Comparison of ENCODE assay signal across 1 cellular context in the genomic region with DNA sequence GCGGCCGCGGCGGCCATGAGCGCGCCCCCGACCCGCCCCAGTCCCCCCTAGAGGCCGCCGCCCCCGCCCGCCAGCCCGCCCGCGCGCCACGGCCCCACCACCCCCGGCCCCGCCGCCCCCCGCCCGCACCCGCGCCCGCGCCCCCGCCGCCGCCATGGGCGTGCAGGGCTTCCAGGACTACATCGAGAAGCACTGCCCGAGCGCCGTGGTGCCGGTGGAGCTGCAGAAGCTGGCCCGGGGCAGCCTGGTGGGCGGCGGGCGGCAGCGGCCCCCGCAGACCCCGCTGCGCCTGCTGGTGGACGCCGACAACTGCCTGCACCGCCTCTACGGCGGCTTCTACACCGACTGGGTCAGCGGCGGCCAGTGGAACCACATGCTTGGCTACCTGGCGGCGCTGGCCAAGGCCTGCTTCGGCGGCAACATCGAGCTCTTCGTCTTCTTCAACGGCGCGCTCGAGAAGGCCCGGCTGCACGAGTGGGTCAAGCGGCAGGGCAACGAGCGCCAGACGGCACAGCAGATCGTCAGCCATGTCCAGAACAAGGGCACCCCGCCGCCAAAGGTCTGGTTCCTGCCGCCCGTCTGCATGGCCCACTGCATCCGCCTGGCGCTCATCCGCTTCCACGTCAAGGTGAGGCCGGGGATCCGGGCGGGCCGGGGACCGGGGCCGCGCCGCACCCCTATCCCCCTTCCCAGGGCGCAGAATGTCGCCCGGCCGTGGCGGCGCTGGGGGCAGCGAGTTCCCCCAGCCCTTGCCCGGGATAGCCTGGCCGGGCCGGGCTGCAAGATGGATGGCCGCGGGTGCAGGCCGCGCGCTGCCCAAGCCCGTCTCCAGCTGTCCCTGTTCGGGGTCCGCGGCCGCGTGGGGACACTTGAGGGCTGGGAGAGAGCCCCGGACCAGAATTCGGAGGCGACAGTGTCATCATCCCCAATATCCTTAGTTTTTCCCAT.
A peak's percentile ranks its signal among the peaks of the same experiment; 100 is the strongest.
TF ChIP-seq lines count a peak whose summit lies in the region.

No MANE protein-coding gene starts in this region.

TF ChIP-seq in HepG2, 621 proteins besides CTCF, POLR2A, EP300 and RAD21 (continued from another document and continues in another):
- TF ChIP-seq, protein P1, sequence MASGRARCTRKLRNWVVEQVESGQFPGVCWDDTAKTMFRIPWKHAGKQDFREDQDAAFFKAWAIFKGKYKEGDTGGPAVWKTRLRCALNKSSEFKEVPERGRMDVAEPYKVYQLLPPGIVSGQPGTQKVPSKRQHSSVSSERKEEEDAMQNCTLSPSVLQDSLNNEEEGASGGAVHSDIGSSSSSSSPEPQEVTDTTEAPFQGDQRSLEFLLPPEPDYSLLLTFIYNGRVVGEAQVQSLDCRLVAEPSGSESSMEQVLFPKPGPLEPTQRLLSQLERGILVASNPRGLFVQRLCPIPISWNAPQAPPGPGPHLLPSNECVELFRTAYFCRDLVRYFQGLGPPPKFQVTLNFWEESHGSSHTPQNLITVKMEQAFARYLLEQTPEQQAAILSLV (CRISPR knock-in tag; IDR thresholded peaks at IDR 0.05; ENCODE audit: borderline replicate concordance), result no peak
- TF ChIP-seq ZNF292 (CRISPR knock-in tag; IDR thresholded peaks at IDR 0.05; ENCODE audit: borderline replicate concordance, low read depth), result 0 out of 2 replicates have a peak, but pooled peaks have one; percentile 41
- TF ChIP-seq MBNL3 (CRISPR knock-in tag; conservative IDR thresholded peaks at IDR 0.05), result no peak
- TF ChIP-seq ZNF878 (CRISPR knock-in tag; IDR thresholded peaks at IDR 0.05), result no peak
- peak; percentile 36; the same call in 1 of the 2 replicates for TF ChIP-seq SATB2 (CRISPR knock-in tag; IDR thresholded peaks at IDR 0.05)
- TF ChIP-seq ZNF460 (CRISPR knock-in tag; IDR thresholded peaks at IDR 0.05; ENCODE audit: borderline replicate concordance), result no peak
- TF ChIP-seq BRD4 (CRISPR knock-in tag; IDR thresholded peaks at IDR 0.05), result 0 out of 2 replicates have a peak, but pooled peaks have one; percentile 57
- TF ChIP-seq MATR3 (CRISPR knock-in tag; IDR thresholded peaks at IDR 0.05), result no peak
- TF ChIP-seq ZNF251 (CRISPR knock-in tag; IDR thresholded peaks at IDR 0.05), result no peak
- TF ChIP-seq, protein P2, sequence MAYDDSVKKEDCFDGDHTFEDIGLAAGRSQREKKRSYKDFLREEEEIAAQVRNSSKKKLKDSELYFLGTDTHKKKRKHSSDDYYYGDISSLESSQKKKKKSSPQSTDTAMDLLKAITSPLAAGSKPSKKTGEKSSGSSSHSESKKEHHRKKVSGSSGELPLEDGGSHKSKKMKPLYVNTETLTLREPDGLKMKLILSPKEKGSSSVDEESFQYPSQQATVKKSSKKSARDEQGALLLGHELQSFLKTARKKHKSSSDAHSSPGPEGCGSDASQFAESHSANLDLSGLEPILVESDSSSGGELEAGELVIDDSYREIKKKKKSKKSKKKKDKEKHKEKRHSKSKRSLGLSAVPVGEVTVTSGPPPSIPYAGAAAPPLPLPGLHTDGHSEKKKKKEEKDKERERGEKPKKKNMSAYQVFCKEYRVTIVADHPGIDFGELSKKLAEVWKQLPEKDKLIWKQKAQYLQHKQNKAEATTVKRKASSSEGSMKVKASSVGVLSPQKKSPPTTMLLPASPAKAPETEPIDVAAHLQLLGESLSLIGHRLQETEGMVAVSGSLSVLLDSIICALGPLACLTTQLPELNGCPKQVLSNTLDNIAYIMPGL (CRISPR knock-in tag; IDR thresholded peaks at IDR 0.05; ENCODE audit: borderline replicate concordance in 1 of 2, low read depth in 1 of 2), result peak; percentile 22 to 72; a peak in 2 of 4 replicates
- no peak for TF ChIP-seq ZNF557 (CRISPR knock-in tag; IDR thresholded peaks at IDR 0.05)
- peak; percentile 30; the same call in 1 of the 2 replicates for TF ChIP-seq KLF6 (CRISPR knock-in tag; IDR thresholded peaks at IDR 0.05)
- 0 out of 2 replicates have a peak, but pooled peaks have one; percentile 29 for TF ChIP-seq ZNF430 (CRISPR knock-in tag; IDR thresholded peaks at IDR 0.05)
- TF ChIP-seq NFKB2 (CRISPR knock-in tag; IDR thresholded peaks at IDR 0.05; ENCODE audit: borderline replicate concordance), result no peak
- 0 out of 2 replicates have a peak, but pooled peaks have one; percentile 43 for TF ChIP-seq ISX (CRISPR knock-in tag; conservative IDR thresholded peaks at IDR 0.05)
- TF ChIP-seq HMG20B (CRISPR knock-in tag; conservative IDR thresholded peaks at IDR 0.05), result no peak
- no peak for TF ChIP-seq ZNF10 (CRISPR knock-in tag; IDR thresholded peaks at IDR 0.05; ENCODE audit: borderline replicate concordance, low read depth)
- TF ChIP-seq RFX3 (CRISPR knock-in tag; IDR thresholded peaks at IDR 0.05), result no peak
- TF ChIP-seq ZNF20 (CRISPR knock-in tag; IDR thresholded peaks at IDR 0.05), result no peak
- no peak for TF ChIP-seq MAZ (IDR thresholded peaks at IDR 0.05; ENCODE audit: borderline replicate concordance, low read depth, low read length)
- no peak for TF ChIP-seq MAZ (CRISPR knock-in tag; IDR thresholded peaks at IDR 0.05; ENCODE audit: low read depth)
- TF ChIP-seq ZFYVE20 (CRISPR knock-in tag; IDR thresholded peaks at IDR 0.05; ENCODE audit: borderline replicate concordance, low read depth), result no peak
- TF ChIP-seq ZFP36L2 (CRISPR knock-in tag; IDR thresholded peaks at IDR 0.05), result no peak
- TF ChIP-seq, protein P3, sequence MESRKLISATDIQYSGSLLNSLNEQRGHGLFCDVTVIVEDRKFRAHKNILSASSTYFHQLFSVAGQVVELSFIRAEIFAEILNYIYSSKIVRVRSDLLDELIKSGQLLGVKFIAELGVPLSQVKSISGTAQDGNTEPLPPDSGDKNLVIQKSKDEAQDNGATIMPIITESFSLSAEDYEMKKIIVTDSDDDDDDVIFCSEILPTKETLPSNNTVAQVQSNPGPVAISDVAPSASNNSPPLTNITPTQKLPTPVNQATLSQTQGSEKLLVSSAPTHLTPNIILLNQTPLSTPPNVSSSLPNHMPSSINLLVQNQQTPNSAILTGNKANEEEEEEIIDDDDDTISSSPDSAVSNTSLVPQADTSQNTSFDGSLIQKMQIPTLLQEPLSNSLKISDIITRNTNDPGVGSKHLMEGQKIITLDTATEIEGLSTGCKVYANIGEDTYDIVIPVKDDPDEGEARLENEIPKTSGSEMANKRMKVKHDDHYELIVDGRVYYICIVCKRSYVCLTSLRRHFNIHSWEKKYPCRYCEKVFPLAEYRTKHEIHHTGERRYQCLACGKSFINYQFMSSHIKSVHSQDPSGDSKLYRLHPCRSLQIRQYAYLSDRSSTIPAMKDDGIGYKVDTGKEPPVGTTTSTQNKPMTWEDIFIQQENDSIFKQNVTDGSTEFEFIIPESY (CRISPR knock-in tag; IDR thresholded peaks at IDR 0.05), result no peak
- TF ChIP-seq, protein P4, sequence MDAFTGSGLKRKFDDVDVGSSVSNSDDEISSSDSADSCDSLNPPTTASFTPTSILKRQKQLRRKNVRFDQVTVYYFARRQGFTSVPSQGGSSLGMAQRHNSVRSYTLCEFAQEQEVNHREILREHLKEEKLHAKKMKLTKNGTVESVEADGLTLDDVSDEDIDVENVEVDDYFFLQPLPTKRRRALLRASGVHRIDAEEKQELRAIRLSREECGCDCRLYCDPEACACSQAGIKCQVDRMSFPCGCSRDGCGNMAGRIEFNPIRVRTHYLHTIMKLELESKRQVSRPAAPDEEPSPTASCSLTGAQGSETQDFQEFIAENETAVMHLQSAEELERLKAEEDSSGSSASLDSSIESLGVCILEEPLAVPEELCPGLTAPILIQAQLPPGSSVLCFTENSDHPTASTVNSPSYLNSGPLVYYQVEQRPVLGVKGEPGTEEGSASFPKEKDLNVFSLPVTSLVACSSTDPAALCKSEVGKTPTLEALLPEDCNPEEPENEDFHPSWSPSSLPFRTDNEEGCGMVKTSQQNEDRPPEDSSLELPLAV (CRISPR knock-in tag; conservative IDR thresholded peaks at IDR 0.05; ENCODE audit: low read depth), result no peak
- TF ChIP-seq ETV6 (CRISPR knock-in tag; conservative IDR thresholded peaks at IDR 0.05), result no peak
- TF ChIP-seq U2AF1 (optimal IDR thresholded peaks at IDR 0.05; ENCODE audit: low read depth, low read length), result no peak
- TF ChIP-seq MED1 (CRISPR knock-in tag; IDR thresholded peaks at IDR 0.05), result 0 out of 2 replicates have a peak, but pooled peaks have one; percentile 11
- no peak for TF ChIP-seq MZF1 (CRISPR knock-in tag; IDR thresholded peaks at IDR 0.05; ENCODE audit: borderline replicate concordance)
- TF ChIP-seq GLI4 (CRISPR knock-in tag; IDR thresholded peaks at IDR 0.05; ENCODE audit: borderline replicate concordance), result no peak
- TF ChIP-seq, protein P5, sequence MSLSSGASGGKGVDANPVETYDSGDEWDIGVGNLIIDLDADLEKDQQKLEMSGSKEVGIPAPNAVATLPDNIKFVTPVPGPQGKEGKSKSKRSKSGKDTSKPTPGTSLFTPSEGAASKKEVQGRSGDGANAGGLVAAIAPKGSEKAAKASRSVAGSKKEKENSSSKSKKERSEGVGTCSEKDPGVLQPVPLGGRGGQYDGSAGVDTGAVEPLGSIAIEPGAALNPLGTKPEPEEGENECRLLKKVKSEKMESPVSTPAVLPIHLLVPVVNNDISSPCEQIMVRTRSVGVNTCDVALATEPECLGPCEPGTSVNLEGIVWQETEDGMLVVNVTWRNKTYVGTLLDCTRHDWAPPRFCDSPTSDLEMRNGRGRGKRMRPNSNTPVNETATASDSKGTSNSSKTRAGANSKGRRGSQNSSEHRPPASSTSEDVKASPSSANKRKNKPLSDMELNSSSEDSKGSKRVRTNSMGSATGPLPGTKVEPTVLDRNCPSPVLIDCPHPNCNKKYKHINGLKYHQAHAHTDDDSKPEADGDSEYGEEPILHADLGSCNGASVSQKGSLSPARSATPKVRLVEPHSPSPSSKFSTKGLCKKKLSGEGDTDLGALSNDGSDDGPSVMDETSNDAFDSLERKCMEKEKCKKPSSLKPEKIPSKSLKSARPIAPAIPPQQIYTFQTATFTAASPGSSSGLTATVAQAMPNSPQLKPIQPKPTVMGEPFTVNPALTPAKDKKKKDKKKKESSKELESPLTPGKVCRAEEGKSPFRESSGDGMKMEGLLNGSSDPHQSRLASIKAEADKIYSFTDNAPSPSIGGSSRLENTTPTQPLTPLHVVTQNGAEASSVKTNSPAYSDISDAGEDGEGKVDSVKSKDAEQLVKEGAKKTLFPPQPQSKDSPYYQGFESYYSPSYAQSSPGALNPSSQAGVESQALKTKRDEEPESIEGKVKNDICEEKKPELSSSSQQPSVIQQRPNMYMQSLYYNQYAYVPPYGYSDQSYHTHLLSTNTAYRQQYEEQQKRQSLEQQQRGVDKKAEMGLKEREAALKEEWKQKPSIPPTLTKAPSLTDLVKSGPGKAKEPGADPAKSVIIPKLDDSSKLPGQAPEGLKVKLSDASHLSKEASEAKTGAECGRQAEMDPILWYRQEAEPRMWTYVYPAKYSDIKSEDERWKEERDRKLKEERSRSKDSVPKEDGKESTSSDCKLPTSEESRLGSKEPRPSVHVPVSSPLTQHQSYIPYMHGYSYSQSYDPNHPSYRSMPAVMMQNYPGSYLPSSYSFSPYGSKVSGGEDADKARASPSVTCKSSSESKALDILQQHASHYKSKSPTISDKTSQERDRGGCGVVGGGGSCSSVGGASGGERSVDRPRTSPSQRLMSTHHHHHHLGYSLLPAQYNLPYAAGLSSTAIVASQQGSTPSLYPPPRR (CRISPR knock-in tag; IDR thresholded peaks at IDR 0.05; ENCODE audit: borderline replicate concordance), result peak; percentile 56; the same call in 1 of the 2 replicates
- TF ChIP-seq CBX2 (IDR thresholded peaks at IDR 0.05; ENCODE audit: low read depth, low read length), result no peak
- no peak for TF ChIP-seq CBX2 (CRISPR knock-in tag; IDR thresholded peaks at IDR 0.05; ENCODE audit: low read depth)
- TF ChIP-seq ZNF205 (CRISPR knock-in tag; IDR thresholded peaks at IDR 0.05), result no peak
- TF ChIP-seq, protein P6, sequence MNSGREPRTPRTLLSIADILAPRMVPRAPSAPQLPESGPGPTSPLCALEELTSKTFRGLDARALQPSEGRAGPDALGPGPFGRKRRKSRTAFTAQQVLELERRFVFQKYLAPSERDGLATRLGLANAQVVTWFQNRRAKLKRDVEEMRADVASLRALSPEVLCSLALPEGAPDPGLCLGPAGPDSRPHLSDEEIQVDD (CRISPR knock-in tag; IDR thresholded peaks at IDR 0.05; ENCODE audit: borderline replicate concordance), result 0 out of 2 replicates have a peak, but pooled peaks have one; percentile 30
- no peak for TF ChIP-seq ZSCAN12 (CRISPR knock-in tag; IDR thresholded peaks at IDR 0.05)
- TF ChIP-seq CC2D1A (CRISPR knock-in tag; IDR thresholded peaks at IDR 0.05), result no peak; the same call in 1 of the 2 replicates
- TF ChIP-seq, protein P7, sequence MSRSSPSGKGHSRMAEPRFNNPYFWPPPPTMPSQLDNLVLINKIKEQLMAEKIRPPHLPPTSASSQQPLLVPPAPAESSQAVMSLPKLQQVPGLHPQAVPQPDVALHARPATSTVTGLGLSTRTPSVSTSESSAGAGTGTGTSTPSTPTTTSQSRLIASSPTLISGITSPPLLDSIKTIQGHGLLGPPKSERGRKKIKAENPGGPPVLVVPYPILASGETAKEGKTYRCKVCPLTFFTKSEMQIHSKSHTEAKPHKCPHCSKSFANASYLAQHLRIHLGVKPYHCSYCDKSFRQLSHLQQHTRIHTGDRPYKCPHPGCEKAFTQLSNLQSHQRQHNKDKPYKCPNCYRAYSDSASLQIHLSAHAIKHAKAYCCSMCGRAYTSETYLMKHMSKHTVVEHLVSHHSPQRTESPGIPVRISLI (CRISPR knock-in tag; IDR thresholded peaks at IDR 0.05; ENCODE audit: borderline replicate concordance), result no peak
